Comparison of ENCODE assay signal across 1 cellular context in genomic region chr16:49889725-49890397, GRCh38.
TF ChIP-seq lines count a peak whose summit lies in the region.

No MANE protein-coding gene starts in this region.

TF ChIP-seq in HCT116, 20 proteins besides CTCF, POLR2A, EP300 and RAD21 (continued from another document):
- TF ChIP-seq, protein P1, sequence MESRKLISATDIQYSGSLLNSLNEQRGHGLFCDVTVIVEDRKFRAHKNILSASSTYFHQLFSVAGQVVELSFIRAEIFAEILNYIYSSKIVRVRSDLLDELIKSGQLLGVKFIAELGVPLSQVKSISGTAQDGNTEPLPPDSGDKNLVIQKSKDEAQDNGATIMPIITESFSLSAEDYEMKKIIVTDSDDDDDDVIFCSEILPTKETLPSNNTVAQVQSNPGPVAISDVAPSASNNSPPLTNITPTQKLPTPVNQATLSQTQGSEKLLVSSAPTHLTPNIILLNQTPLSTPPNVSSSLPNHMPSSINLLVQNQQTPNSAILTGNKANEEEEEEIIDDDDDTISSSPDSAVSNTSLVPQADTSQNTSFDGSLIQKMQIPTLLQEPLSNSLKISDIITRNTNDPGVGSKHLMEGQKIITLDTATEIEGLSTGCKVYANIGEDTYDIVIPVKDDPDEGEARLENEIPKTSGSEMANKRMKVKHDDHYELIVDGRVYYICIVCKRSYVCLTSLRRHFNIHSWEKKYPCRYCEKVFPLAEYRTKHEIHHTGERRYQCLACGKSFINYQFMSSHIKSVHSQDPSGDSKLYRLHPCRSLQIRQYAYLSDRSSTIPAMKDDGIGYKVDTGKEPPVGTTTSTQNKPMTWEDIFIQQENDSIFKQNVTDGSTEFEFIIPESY (IDR thresholded peaks at IDR 0.05; ENCODE audit: extremely low read depth, insufficient replicate concordance, low read length) = no peak
- TF ChIP-seq TCF7L2 (IDR thresholded peaks at IDR 0.05; ENCODE audit: borderline replicate concordance, extremely low read depth, insufficient read depth, insufficient read length) = no peak
- TF ChIP-seq ATF3 (IDR thresholded peaks at IDR 0.05) = no peak
- TF ChIP-seq JUND (IDR thresholded peaks at IDR 0.05) = no peak
- TF ChIP-seq, protein P2, sequence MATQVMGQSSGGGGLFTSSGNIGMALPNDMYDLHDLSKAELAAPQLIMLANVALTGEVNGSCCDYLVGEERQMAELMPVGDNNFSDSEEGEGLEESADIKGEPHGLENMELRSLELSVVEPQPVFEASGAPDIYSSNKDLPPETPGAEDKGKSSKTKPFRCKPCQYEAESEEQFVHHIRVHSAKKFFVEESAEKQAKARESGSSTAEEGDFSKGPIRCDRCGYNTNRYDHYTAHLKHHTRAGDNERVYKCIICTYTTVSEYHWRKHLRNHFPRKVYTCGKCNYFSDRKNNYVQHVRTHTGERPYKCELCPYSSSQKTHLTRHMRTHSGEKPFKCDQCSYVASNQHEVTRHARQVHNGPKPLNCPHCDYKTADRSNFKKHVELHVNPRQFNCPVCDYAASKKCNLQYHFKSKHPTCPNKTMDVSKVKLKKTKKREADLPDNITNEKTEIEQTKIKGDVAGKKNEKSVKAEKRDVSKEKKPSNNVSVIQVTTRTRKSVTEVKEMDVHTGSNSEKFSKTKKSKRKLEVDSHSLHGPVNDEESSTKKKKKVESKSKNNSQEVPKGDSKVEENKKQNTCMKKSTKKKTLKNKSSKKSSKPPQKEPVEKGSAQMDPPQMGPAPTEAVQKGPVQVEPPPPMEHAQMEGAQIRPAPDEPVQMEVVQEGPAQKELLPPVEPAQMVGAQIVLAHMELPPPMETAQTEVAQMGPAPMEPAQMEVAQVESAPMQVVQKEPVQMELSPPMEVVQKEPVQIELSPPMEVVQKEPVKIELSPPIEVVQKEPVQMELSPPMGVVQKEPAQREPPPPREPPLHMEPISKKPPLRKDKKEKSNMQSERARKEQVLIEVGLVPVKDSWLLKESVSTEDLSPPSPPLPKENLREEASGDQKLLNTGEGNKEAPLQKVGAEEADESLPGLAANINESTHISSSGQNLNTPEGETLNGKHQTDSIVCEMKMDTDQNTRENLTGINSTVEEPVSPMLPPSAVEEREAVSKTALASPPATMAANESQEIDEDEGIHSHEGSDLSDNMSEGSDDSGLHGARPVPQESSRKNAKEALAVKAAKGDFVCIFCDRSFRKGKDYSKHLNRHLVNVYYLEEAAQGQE (IDR thresholded peaks at IDR 0.05; ENCODE audit: low read depth) = no peak
- no peak for TF ChIP-seq ELF1 (IDR thresholded peaks at IDR 0.05; ENCODE audit: borderline replicate concordance, low read depth)
